1 cellular context compared by ENCODE assay signal in the genomic region with DNA sequence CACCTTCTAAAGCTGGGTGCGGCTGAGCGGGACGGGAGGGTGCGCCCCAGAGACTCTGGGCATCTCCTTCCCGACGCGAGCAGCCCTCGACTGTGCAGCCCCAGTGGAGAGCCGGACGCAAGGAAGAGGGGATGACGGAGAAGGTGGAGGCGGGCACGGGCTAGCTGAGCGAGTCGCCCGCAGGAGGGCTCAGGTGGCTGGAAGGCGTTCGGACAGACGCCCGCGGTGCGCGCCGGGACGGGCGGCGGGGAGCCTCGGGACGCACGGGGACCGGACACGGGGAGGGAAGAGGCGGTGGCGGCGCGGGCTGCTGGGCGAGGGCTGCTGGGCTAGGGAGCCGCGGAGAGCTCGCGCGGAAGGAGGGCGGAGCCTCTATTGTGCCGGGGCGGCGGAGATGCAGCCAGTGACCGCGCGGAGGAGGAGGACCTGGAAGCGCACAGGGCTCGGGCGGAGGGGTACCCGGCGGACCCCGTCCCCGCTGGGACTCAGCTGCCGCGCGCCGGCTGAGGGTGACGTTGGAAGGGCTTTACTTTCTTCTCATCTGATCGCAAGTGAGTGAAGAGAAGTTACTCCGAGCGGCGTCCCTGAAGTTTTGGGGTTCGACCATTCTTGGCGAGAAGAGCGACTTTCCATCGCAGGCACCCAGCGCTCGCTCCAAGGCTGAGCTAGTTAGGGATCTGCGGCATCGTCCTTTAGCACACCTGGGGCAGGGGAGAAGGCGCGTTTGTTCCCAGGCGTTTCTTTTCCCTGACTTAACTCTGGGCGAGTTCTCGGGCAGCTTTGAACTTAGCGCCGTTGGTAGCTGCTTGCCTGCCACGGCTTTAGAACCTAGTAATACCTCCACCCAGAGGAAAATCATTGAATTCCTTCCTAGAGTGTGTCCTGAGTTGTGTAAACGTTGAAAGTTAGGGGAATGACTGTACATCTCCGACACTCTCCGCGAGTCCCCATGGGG.
A peak's percentile ranks its signal among the peaks of the same experiment; 100 is the strongest.
TF ChIP-seq lines count a peak whose summit lies in the region.

OLFML2B (minus strand) TSS at position 323 of the 955 bp plus-strand sequence. CDS start 439 bp downstream, outside the sequence.

TF ChIP-seq in IMR-90, 13 proteins besides CTCF, POLR2A, EP300 and RAD21:
- TF ChIP-seq NFE2L2 (IDR thresholded peaks at IDR 0.05; ENCODE audit: low read depth, low read length) = no peak
- no peak for TF ChIP-seq RFX5 (IDR thresholded peaks at IDR 0.05; ENCODE audit: low read depth, low read length)
- TF ChIP-seq MAFK (IDR thresholded peaks at IDR 0.05; ENCODE audit: low read depth, low read length) = no peak
- TF ChIP-seq ELK1 (IDR thresholded peaks at IDR 0.05; ENCODE audit: borderline replicate concordance, low read depth, low read length) = no peak
- TF ChIP-seq BHLHE40 (IDR thresholded peaks at IDR 0.05; ENCODE audit: low read depth, low read length) = no peak
- no peak for TF ChIP-seq RCOR1 (IDR thresholded peaks at IDR 0.05; ENCODE audit: insufficient replicate concordance, low read length)
- TF ChIP-seq CHD1 (IDR thresholded peaks at IDR 0.05; ENCODE audit: low read depth, low read length) = no peak
- peak; percentile 50 for TF ChIP-seq CEBPB (IDR thresholded peaks at IDR 0.05; ENCODE audit: low read depth, low read length)
- TF ChIP-seq MXI1 (IDR thresholded peaks at IDR 0.05; ENCODE audit: borderline replicate concordance, low read depth, low read length) = 0 out of 2 replicates have a peak, but pooled peaks have one; percentile 34
- TF ChIP-seq FOS (IDR thresholded peaks at IDR 0.05; ENCODE audit: low read depth, low read length) = no peak
- TF ChIP-seq, protein P1, sequence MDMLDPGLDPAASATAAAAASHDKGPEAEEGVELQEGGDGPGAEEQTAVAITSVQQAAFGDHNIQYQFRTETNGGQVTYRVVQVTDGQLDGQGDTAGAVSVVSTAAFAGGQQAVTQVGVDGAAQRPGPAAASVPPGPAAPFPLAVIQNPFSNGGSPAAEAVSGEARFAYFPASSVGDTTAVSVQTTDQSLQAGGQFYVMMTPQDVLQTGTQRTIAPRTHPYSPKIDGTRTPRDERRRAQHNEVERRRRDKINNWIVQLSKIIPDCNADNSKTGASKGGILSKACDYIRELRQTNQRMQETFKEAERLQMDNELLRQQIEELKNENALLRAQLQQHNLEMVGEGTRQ (IDR thresholded peaks at IDR 0.05; ENCODE audit: low read depth, low read length) = no peak
- TF ChIP-seq SMC3 (IDR thresholded peaks at IDR 0.05; ENCODE audit: low read depth, low read length) = peak; percentile 47
- TF ChIP-seq MAZ (IDR thresholded peaks at IDR 0.05; ENCODE audit: borderline replicate concordance, low read depth, low read length) = peak; percentile 21; the same call in 1 of the 2 replicates
